ENCODE assay signal across 1 cellular context in genomic region chr16:23389201-23389600, GRCh38.
TF ChIP-seq lines count a peak whose summit lies in the region.

No MANE protein-coding gene starts in this region.

TF ChIP-seq in H1, 55 proteins besides CTCF, POLR2A, EP300 and RAD21:
- TF ChIP-seq SIN3A (conservative IDR thresholded peaks at IDR 0.05 in 1 of 2, IDR thresholded peaks at IDR 0.05 in 1 of 2; ENCODE audit: low read depth in 1 of 2, low read length in 2 of 2) (no peak), CHD7 (IDR thresholded peaks at IDR 0.05; ENCODE audit: insufficient replicate concordance, low read length) (no peak), NANOG (IDR thresholded peaks at IDR 0.05; ENCODE audit: insufficient read depth, low read depth, low read length, poor library complexity, severe bottlenecking) (no peak), E2F6 (IDR thresholded peaks at IDR 0.05) (no peak), MAX (IDR thresholded peaks at IDR 0.05) (no peak)
